Comparison of ENCODE assay signal across 1 cellular context in the genomic region with DNA sequence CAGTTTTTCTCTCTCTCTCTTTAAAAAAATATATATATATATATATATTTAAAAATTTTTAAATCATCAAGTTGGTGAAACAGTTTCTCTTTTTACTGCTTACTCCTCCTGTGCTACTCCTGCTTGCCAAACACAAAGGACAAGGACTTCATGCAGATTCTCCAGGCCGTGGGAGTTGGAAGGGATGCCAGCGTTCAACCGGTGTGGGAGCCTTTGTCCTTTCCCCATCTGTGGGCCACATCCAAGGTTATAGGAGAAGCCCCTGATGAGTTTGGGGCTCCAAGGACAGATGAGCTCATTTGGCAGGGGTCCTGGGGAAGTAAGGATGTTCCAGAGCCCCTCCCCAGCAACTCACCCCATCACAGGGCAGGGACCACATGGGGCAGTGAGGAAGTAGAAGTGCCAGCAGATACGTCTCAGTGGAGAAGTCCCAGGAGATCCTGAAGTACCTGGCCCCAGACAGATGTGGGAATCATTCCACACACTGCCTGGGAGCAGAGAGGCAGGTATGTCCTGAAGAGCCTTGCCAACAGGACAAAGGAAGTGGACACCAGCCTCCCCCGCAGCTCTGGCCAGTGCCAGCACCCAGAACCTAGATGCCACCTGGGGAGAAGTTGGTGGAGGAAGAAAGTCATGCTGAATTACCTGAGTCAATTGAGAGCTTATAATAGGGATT.
TF ChIP-seq lines count a peak whose summit lies in the region.

No MANE protein-coding gene starts in this region.

TF ChIP-seq in H1, 55 proteins besides CTCF, POLR2A, EP300 and RAD21:
- TF ChIP-seq SP4 (IDR thresholded peaks at IDR 0.05; ENCODE audit: low read length) (no peak), EZH2 (IDR thresholded peaks at IDR 0.05; ENCODE audit: low read depth, low read length, severe bottlenecking) (no peak), RFX5 (IDR thresholded peaks at IDR 0.05; ENCODE audit: borderline replicate concordance, low read depth, low read length) (no peak), CHD2 (IDR thresholded peaks at IDR 0.05; ENCODE audit: low read length) (no peak), RXRA (IDR thresholded peaks at IDR 0.05; ENCODE audit: insufficient read depth, low read depth, low read length) (no peak), SUZ12 (IDR thresholded peaks at IDR 0.05; ENCODE audit: low read length) (no peak), RBBP5 (IDR thresholded peaks at IDR 0.05; ENCODE audit: borderline replicate concordance, low read depth, low read length) (no peak), NRF1 (IDR thresholded peaks at IDR 0.05; ENCODE audit: low read depth, low read length) (no peak), NANOG (IDR thresholded peaks at IDR 0.05; ENCODE audit: insufficient read depth, low read depth, low read length, poor library complexity, severe bottlenecking) (no peak), HDAC2 (IDR thresholded peaks at IDR 0.05; ENCODE audit: borderline replicate concordance in 1 of 2, low read depth in 2 of 2, low read length in 2 of 2) (no peak), GABPA (IDR thresholded peaks at IDR 0.05; ENCODE audit: borderline replicate concordance, insufficient read depth, low read length) (no peak), MAFK (IDR thresholded peaks at IDR 0.05; ENCODE audit: low read depth, low read length) (no peak), YY1 (IDR thresholded peaks at IDR 0.05; ENCODE audit: low read depth, low read length) (no peak), FOSL1 (IDR thresholded peaks at IDR 0.05; ENCODE audit: insufficient read depth, low read depth, low read length) (no peak), CTBP2 (IDR thresholded peaks at IDR 0.05; ENCODE audit: borderline replicate concordance, insufficient read depth, insufficient read length, low read length) (no peak), CBX5 (IDR thresholded peaks at IDR 0.05; ENCODE audit: low read depth, low read length) (no peak), ASH2L (IDR thresholded peaks at IDR 0.05; ENCODE audit: low read length) (no peak)
- TF ChIP-seq, protein P1, sequence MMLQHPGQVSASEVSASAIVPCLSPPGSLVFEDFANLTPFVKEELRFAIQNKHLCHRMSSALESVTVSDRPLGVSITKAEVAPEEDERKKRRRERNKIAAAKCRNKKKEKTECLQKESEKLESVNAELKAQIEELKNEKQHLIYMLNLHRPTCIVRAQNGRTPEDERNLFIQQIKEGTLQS (IDR thresholded peaks at IDR 0.05; ENCODE audit: insufficient read depth, low read depth, low read length), result no peak
